8 cellular contexts compared by ENCODE assay signal in genomic region chr9:677461-678097, GRCh38.
DNase-seq lines count a peak whose midpoint lies in the region; ATAC-seq, FAIRE-seq and TF ChIP-seq lines count a peak whose summit lies in the region.
"Had no signal": no experiment of that assay in that cellular context is flagged by ENCODE, and none has a peak within 500 bp of the region (broad histone marks: within the 10 kb centered on the region; RNA-seq: fewer than 3 reads in every experiment).

No MANE protein-coding gene starts in this region.

- peak overlapping the region; percentile 54 to 65 for H3K4me3 ChIP-seq in kidney (ENCODE audit: low read length in 2 of 2)
- H3K4me3 ChIP-seq: HAP-1 had no signal

- H3K27me3 Mint-ChIP-seq in IgD-negative memory B cell (peaks cover 4% of the 10 kb centered on the region), endothelial cell (ENCODE audit: unreplicated experiment) (no peaks in the 10 kb centered on the region)
- H3K27me3 Mint-ChIP-seq in activated T-helper 2 cell treated with anti-CD3 and anti-CD28 coated beads, Interferon-gamma antibody, Interleukin-2, Interleukin-4, amounts not matched to agents 10 μg/mL and 5 μg/mL and 100 μg/mL, durations not matched to agents 14 hours and 24 hours and 36 hours (ENCODE audit: low read depth), result peaks cover 2% of the 10 kb centered on the region

- H3K9me3 Mint-ChIP-seq in IgD-negative memory B cell (no peaks in the 10 kb centered on the region), endothelial cell (ENCODE audit: unreplicated experiment) (no peaks in the 10 kb centered on the region)
- H3K9me3 Mint-ChIP-seq in activated T-helper 2 cell treated with anti-CD3 and anti-CD28 coated beads, Interferon-gamma antibody, Interleukin-2, Interleukin-4, amounts not matched to agents 10 μg/mL and 5 μg/mL and 100 μg/mL, durations not matched to agents 14 hours and 24 hours and 36 hours, result no peaks in the 10 kb centered on the region

- peaks cover 0 to 13% of the 10 kb centered on the region in 2 donors for H3K4me1 ChIP-seq in kidney (ENCODE audit: control insufficient read depth in 1 of 2, insufficient read depth in 1 of 2, low read depth in 1 of 2, low read length in 2 of 2)

- TF ChIP-seq CTCF in kidney (IDR thresholded peaks at IDR 0.05; ENCODE audit: borderline replicate concordance, extremely low read depth, insufficient read depth) (no peak), endothelial cell (IDR thresholded peaks at IDR 0.05; ENCODE audit: unreplicated experiment) (no peak)

- ATAC-seq in GM21423 (IDR thresholded peaks at IDR 0.05; ENCODE audit: unreplicated experiment), result no peak

- intact Hi-C loops in activated T-helper 2 cell treated with anti-CD3 and anti-CD28 coated beads, Interferon-gamma antibody, Interleukin-2, Interleukin-4, amounts not matched to agents 10 μg/mL and 5 μg/mL and 100 μg/mL, durations not matched to agents 14 hours and 24 hours and 36 hours (cut with micrococcal nuclease), result no loop called here
- intact Hi-C loops in kidney (cut with DNase I), result no loop called here

- H3K9ac ChIP-seq in kidney (ENCODE audit: low read length in 2 of 2), result no peak overlapping the region

- peaks cover 4 to 5% (median 5%) of the 10 kb centered on the region in 3 donors for H3K4me1 Mint-ChIP-seq in IgD-negative memory B cell
- H3K4me1 Mint-ChIP-seq in activated T-helper 2 cell treated with anti-CD3 and anti-CD28 coated beads, Interferon-gamma antibody, Interleukin-2, Interleukin-4, amounts not matched to agents 10 μg/mL and 5 μg/mL and 100 μg/mL, durations not matched to agents 14 hours and 24 hours and 36 hours (ENCODE audit: low read depth), result peaks cover 15% of the 10 kb centered on the region
- peaks cover 11% of the 10 kb centered on the region for H3K4me1 Mint-ChIP-seq in endothelial cell (ENCODE audit: unreplicated experiment)

- no peaks in the 10 kb centered on the region for H3K9me3 ChIP-seq in kidney (ENCODE audit: control insufficient read depth in 1 of 2, low read length in 2 of 2)
- H3K9me3 ChIP-seq: HAP-1 had no signal

- DNase-seq in activated T-helper 2 cell treated with anti-CD3 and anti-CD28 coated beads, Interferon-gamma antibody, Interleukin-2, Interleukin-4, amounts not matched to agents 10 μg/mL and 5 μg/mL and 100 μg/mL, durations not matched to agents 14 hours and 24 hours and 36 hours (ENCODE audit: low spot score), result no peak
- DNase-seq in kidney, result no peak
- DNase-seq in substantia nigra (lab: John Stamatoyannopoulos, UW), result peak in 2 of 49 donors; percentile 22 to 25
- no peak for DNase-seq in NCI-H1105 (lab: John Stamatoyannopoulos, UW)
- no peak for DNase-seq in endothelial cell (ENCODE audit: low spot score)

- peak overlapping the region; percentile 21 to 87 (median 73) for H3K4me3 Mint-ChIP-seq in IgD-negative memory B cell
- peak overlapping the region; percentile 69 for H3K4me3 Mint-ChIP-seq in activated T-helper 2 cell treated with anti-CD3 and anti-CD28 coated beads, Interferon-gamma antibody, Interleukin-2, Interleukin-4, amounts not matched to agents 10 μg/mL and 5 μg/mL and 100 μg/mL, durations not matched to agents 14 hours and 24 hours and 36 hours (ENCODE audit: low read depth)
- H3K4me3 Mint-ChIP-seq in endothelial cell (ENCODE audit: unreplicated experiment), result no peak overlapping the region

- H3K36me3 Mint-ChIP-seq in IgD-negative memory B cell (peaks cover 2% of the 10 kb centered on the region), endothelial cell (ENCODE audit: low read depth, unreplicated experiment) (no peaks in the 10 kb centered on the region)
- no peaks in the 10 kb centered on the region for H3K36me3 Mint-ChIP-seq in activated T-helper 2 cell treated with anti-CD3 and anti-CD28 coated beads, Interferon-gamma antibody, Interleukin-2, Interleukin-4, amounts not matched to agents 10 μg/mL and 5 μg/mL and 100 μg/mL, durations not matched to agents 14 hours and 24 hours and 36 hours (ENCODE audit: low read depth)

- no peaks in the 10 kb centered on the region for H3K36me3 ChIP-seq in kidney (ENCODE audit: control insufficient read depth in 1 of 2, insufficient read depth in 2 of 2, low read length in 2 of 2)
- H3K36me3 ChIP-seq: HAP-1 had no signal

- no peak for FAIRE-seq in kidney (lab: Jason Lieb, UNC)

- H3K27ac ChIP-seq in kidney (ENCODE audit: low read depth in 2 of 2, low read length in 2 of 2) (peak overlapping the region in 1 of 2 donors; percentile 36), substantia nigra (ENCODE audit: low read depth, low read length, poor library complexity, severe bottlenecking) (peak overlapping the region; percentile 54)

- H3K27ac Mint-ChIP-seq in IgD-negative memory B cell, result peak overlapping the region in 1 of 3 donors; percentile 9
- peak overlapping the region; percentile 24 for H3K27ac Mint-ChIP-seq in activated T-helper 2 cell treated with anti-CD3 and anti-CD28 coated beads, Interferon-gamma antibody, Interleukin-2, Interleukin-4, amounts not matched to agents 10 μg/mL and 5 μg/mL and 100 μg/mL, durations not matched to agents 14 hours and 24 hours and 36 hours
- no peak overlapping the region for H3K27ac Mint-ChIP-seq in endothelial cell (ENCODE audit: unreplicated experiment)
